Comparison of ENCODE assay signal across 15 cellular contexts in the genomic region with DNA sequence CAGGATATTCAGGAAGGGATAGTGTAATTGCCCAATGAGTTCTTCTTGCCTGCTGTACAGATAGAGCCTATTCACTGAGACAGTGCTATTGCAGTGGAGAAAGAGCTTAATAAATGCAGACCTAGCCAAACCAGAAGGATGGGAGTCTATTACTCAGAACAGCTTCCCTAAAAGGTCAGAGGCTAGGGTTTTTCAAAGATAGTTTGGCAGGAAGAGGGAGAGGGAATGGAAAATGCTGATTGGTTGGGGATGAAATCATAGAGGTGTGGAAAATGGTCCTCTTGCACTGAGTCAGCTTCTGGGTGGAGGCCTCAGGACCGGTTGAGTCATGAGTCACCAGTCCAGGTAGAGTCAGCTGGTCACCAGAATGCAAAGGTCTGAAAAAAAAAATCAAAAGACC.
A peak's percentile ranks its signal among the peaks of the same experiment; 100 is the strongest.
DNase-seq lines count a peak whose midpoint lies in the region; ATAC-seq, FAIRE-seq and TF ChIP-seq lines count a peak whose summit lies in the region.
"Had no signal": no experiment of that assay in that cellular context is flagged by ENCODE, and none has a peak within 500 bp of the region (broad histone marks: within the 10 kb centered on the region; RNA-seq: fewer than 3 reads in every experiment).

No MANE protein-coding gene starts in this region.

- no peak overlapping the region for H2AFZ ChIP-seq in GM12878 (ENCODE audit: control insufficient read depth, low read depth, low read length)
- no peak overlapping the region for H2AFZ ChIP-seq in osteoblast (ENCODE audit: low read length)

- no peak overlapping the region for H3K9ac ChIP-seq in GM12878 (ENCODE audit: control insufficient read depth, insufficient read depth, low read length)
- H3K9ac ChIP-seq: BLaER1 had no signal

- in situ Hi-C loops in Caki2 (cut with HindIII; ENCODE audit: low pct_unique_long_range_greater_than_20kb, low sequenced_read_pairs) (no loop called here), GM12878 (cut with MboI) (no loop called here)

- no TSS peak for BruUV-seq in GM12878 (replicated peaks; lab: Mats Ljungman, UMichigan)

- RAD21 ChIA-PET in GM12878 (lab: Charles Lee; ENCODE audit: unreplicated experiment) = no interaction called here

- H3K4me1 ChIP-seq in GM12878 (ENCODE audit: control insufficient read depth, insufficient read depth, low read length) (no peaks in the 10 kb centered on the region), left lung (no peaks in the 10 kb centered on the region), osteoblast (ENCODE audit: insufficient read depth, low read length) (no peaks in the 10 kb centered on the region)
- H3K4me1 ChIP-seq: BLaER1 had no signal

- no peaks in the 10 kb centered on the region for H4K20me1 ChIP-seq in GM12878 (ENCODE audit: control insufficient read depth, insufficient read depth)
- no peaks in the 10 kb centered on the region for H4K20me1 ChIP-seq in osteoblast (ENCODE audit: insufficient read depth, low read length)
- H4K20me1 ChIP-seq: BLaER1 had no signal

- POLR2A ChIA-PET in GM12878 (lab: Charles Lee) = no interaction called here

- H3K4me2 ChIP-seq in GM12878 (ENCODE audit: control insufficient read depth, insufficient read depth) (no peak overlapping the region), osteoblast (ENCODE audit: insufficient read depth, low read length) (no peak overlapping the region)
- H3K4me2 ChIP-seq: BLaER1 had no signal

- H3K9me3 ChIP-seq in GM12878 (replicated peaks; ENCODE audit: control insufficient read depth, insufficient read depth, low read length) (no peaks in the 10 kb centered on the region), left lung (no peaks in the 10 kb centered on the region), osteoblast (ENCODE audit: low read depth, low read length) (no peaks in the 10 kb centered on the region)
- H3K9me3 ChIP-seq: BLaER1 had no signal

- H3K4me3 Mint-ChIP-seq in mesothelial cell of epicardium = no peak overlapping the region
- H3K4me3 Mint-ChIP-seq: central memory CD8-positive, alpha-beta T cell; WTC11 had no signal

- TF ChIP-seq CTCF in GM12878 (IDR thresholded peaks at IDR 0.05 in 2 of 3, conservative IDR thresholded peaks at IDR 0.05 in 1 of 3; ENCODE audit: control insufficient read depth in 2 of 3, extremely low read depth in 1 of 3, insufficient read depth in 1 of 3, low read depth in 3 of 3, low read length in 3 of 3) (no peak), left lung (IDR thresholded peaks at IDR 0.05) (no peak), mesothelial cell of epicardium (IDR thresholded peaks at IDR 0.05; ENCODE audit: unreplicated experiment) (no peak), osteoblast (IDR thresholded peaks at IDR 0.05; ENCODE audit: extremely low read depth, low read depth, low read length) (no peak)

- H3K27me3 ChIP-seq in GM12878 (replicated peaks in 1 of 2; ENCODE audit: control insufficient read depth in 2 of 2, insufficient read depth in 2 of 2, low read length in 1 of 2) = no peaks in the 10 kb centered on the region
- no peaks in the 10 kb centered on the region for H3K27me3 ChIP-seq in left lung
- no peaks in the 10 kb centered on the region for H3K27me3 ChIP-seq in osteoblast (ENCODE audit: insufficient read depth, low read length)
- H3K27me3 ChIP-seq: BLaER1 had no signal

- TF ChIP-seq EP300 in GM12878 (IDR thresholded peaks at IDR 0.05; ENCODE audit: borderline replicate concordance in 1 of 2, control insufficient read depth in 1 of 2, low read depth in 2 of 2, low read length in 2 of 2) = no peak

- SMC1A ChIA-PET in GM12878 (lab: Charles Lee; ENCODE audit: uncharacterized antibody, unreplicated experiment) = interaction anchor here (0.9 to 1.4 kb wide), 4 partner anchors 11 to 26 kb away, joined by 3 to 4 read pairs (median 3); no protein-coding TSS in a partner anchor

- no peaks in the 10 kb centered on the region for H3K27me3 Mint-ChIP-seq in mesothelial cell of epicardium (ENCODE audit: low read depth)

- no peak for TF ChIP-seq POLR2A in GM12878 (IDR thresholded peaks at IDR 0.05; ENCODE audit: low read depth, low read length)

- WGBS in GM12878 (ENCODE audit: insufficient coverage, insufficient replicate concordance, low lambda C conversion rate, missing lambda C conversion rate) = 0% methylated on average over 1 of the region's 1 CpG

- CTCF ChIA-PET in GM12878 (lab: Yijun Ruan, JAX) = interaction anchor here (0.7 to 1.7 kb wide), 3 partner anchors 11 to 1706 kb away, joined by 3 to 6 read pairs (median 3); no protein-coding TSS in a partner anchor

- H3K79me2 ChIP-seq in GM12878 (ENCODE audit: control insufficient read depth, insufficient read depth, low read length) = no peaks in the 10 kb centered on the region
- H3K79me2 ChIP-seq in osteoblast (ENCODE audit: insufficient read depth, low read length) = no peaks in the 10 kb centered on the region

- FAIRE-seq in GM12878 (lab: Jason Lieb, UNC) = no peak

- H3K4me3 ChIP-seq in GM12878 (no peak overlapping the region), left lung (no peak overlapping the region), osteoblast (ENCODE audit: insufficient read depth, low read length) (no peak overlapping the region)
- H3K4me3 ChIP-seq: BLaER1, SK-N-MC had no signal

- ATAC-seq in GM12878 (peak; percentile 26; the same call in 2 of the 3 replicates), left lung (peak; percentile 65)
- ATAC-seq: WTC11 had no signal

- H3K27ac ChIP-seq in GM12878 (ENCODE audit: control insufficient read depth, insufficient read depth) (no peak overlapping the region), left lung (no peak overlapping the region), osteoblast (ENCODE audit: low read depth, low read length) (no peak overlapping the region)
- H3K27ac ChIP-seq: BLaER1, SK-N-MC had no signal

- H3K4me1 Mint-ChIP-seq in mesothelial cell of epicardium = peaks cover 19% of the 10 kb centered on the region
- H3K4me1 Mint-ChIP-seq: central memory CD8-positive, alpha-beta T cell had no signal

- H3K36me3 Mint-ChIP-seq in mesothelial cell of epicardium = no peaks in the 10 kb centered on the region
- H3K36me3 Mint-ChIP-seq: WTC11 had no signal

- DNase-seq in Caki2 (ENCODE audit: low read depth) (peak; percentile 67), HS-5 (ENCODE audit: low read depth) (peak; percentile 26), GM12878 (ENCODE audit: low read depth, low spot score) (no peak), left lung (no peak), RPMI8226 (no peak), mesothelial cell of epicardium (ENCODE audit: low spot score in 2 of 2, unreplicated experiment in 2 of 2) (no peak), osteoblast (ENCODE audit: insufficient read length, low spot score, missing footprints) (no peak), globus pallidus (ENCODE audit: low spot score) (no peak)
- DNase-seq: EL, NCI-H146, NCI-H524 treated with DMSO at 0.1 percent for 48 hours had no signal

- H3K27ac Mint-ChIP-seq in mesothelial cell of epicardium = no peak overlapping the region
- H3K27ac Mint-ChIP-seq: WTC11 had no signal

- peaks cover 6% of the 10 kb centered on the region for H3K9me3 Mint-ChIP-seq in mesothelial cell of epicardium
- H3K9me3 Mint-ChIP-seq: central memory CD8-positive, alpha-beta T cell had no signal

- H3K36me3 ChIP-seq in GM12878 (ENCODE audit: control insufficient read depth in 2 of 2, insufficient read depth in 2 of 2, low read length in 1 of 2) (no peaks in the 10 kb centered on the region), left lung (no peaks in the 10 kb centered on the region), osteoblast (ENCODE audit: insufficient read depth, low read length) (no peaks in the 10 kb centered on the region)
- H3K36me3 ChIP-seq: BLaER1 had no signal

- no peak for TF ChIP-seq RAD21 in GM12878 (IDR thresholded peaks at IDR 0.05; ENCODE audit: insufficient read depth, low read depth, low read length)

- intact Hi-C loops in GM12878 (cut with micrococcal nuclease; ENCODE audit: unreplicated experiment) = no loop called here
- intact Hi-C loops in left lung (cut with DNase I) = no loop called here

TF ChIP-seq in GM12878, 131 proteins besides CTCF, POLR2A, EP300 and RAD21 (continues in another document):
- no peak for TF ChIP-seq GATAD2B (conservative IDR thresholded peaks at IDR 0.05; ENCODE audit: low read depth)
- TF ChIP-seq ZNF384 (IDR thresholded peaks at IDR 0.05; ENCODE audit: borderline replicate concordance, low read depth, low read length) = no peak
- no peak for TF ChIP-seq CBX3 (IDR thresholded peaks at IDR 0.05; ENCODE audit: borderline replicate concordance, low read depth)
- no peak for TF ChIP-seq ESRRA (IDR thresholded peaks at IDR 0.05; ENCODE audit: low read length)
- no peak for TF ChIP-seq CBX5 (IDR thresholded peaks at IDR 0.05; ENCODE audit: low read depth)
- TF ChIP-seq, protein P1, sequence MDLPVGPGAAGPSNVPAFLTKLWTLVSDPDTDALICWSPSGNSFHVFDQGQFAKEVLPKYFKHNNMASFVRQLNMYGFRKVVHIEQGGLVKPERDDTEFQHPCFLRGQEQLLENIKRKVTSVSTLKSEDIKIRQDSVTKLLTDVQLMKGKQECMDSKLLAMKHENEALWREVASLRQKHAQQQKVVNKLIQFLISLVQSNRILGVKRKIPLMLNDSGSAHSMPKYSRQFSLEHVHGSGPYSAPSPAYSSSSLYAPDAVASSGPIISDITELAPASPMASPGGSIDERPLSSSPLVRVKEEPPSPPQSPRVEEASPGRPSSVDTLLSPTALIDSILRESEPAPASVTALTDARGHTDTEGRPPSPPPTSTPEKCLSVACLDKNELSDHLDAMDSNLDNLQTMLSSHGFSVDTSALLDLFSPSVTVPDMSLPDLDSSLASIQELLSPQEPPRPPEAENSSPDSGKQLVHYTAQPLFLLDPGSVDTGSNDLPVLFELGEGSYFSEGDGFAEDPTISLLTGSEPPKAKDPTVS (IDR thresholded peaks at IDR 0.05; ENCODE audit: low read depth, low read length) = no peak
- no peak for TF ChIP-seq PML (IDR thresholded peaks at IDR 0.05; ENCODE audit: low read length)

Comparison
In these comparisons a context has a peak if more than half of its experiments do, and no peak if none do; other contexts are left out.
1. DNase-seq: peak in Caki2 (single experiment) and HS-5 (single experiment); none in GM12878 (single experiment), left lung (0 of 2), RPMI8226 (single experiment), mesothelial cell of epicardium (0 of 2), osteoblast (single experiment) and globus pallidus (single experiment).